ENCODE assay signal across 8 cellular contexts in genomic region chr16:11742536-11743307, GRCh38. TPM values are rescaled to one million over a fixed set of nuclear protein-coding genes. Genes with fewer than 3 reads are reported as not detected.
DNase-seq lines count a peak whose midpoint lies in the region; ATAC-seq, FAIRE-seq and TF ChIP-seq lines count a peak whose summit lies in the region.

TSS of gene TXNDC11 (minus strand) at chr16:11742857. CDS start at chr16:11742730, 127 bp downstream.

- TF ChIP-seq CTCF in WI38 (IDR thresholded peaks at IDR 0.05; ENCODE audit: low read depth, low read length) (no peak), bronchial epithelial cell (IDR thresholded peaks at IDR 0.05; ENCODE audit: insufficient read depth, low read length, severe bottlenecking) (no peak), smooth muscle cell (IDR thresholded peaks at IDR 0.05; ENCODE audit: borderline replicate concordance, insufficient read depth, poor library complexity, severe bottlenecking) (no peak)

- peaks cover 42% of the 10 kb centered on the region for H4K20me1 ChIP-seq in smooth muscle cell (ENCODE audit: low read depth)

- H3K36me3 ChIP-seq in bronchial epithelial cell (ENCODE audit: control insufficient read depth, insufficient read depth, low read length) (peaks cover 1% of the 10 kb centered on the region), smooth muscle cell (ENCODE audit: low read depth) (no peaks in the 10 kb centered on the region)

- H2AFZ ChIP-seq in smooth muscle cell (ENCODE audit: low read depth), result peak within 1 kb of the TSS; percentile 40

- DNase-seq in ACHN (peak; percentile 99), NCI-H2227 (lab: John Stamatoyannopoulos, UW; ENCODE audit: unreplicated experiment) (peak; percentile 99), bronchial epithelial cell (ENCODE audit: low read depth) (peak; percentile 93), iPS-NIHi11 (ENCODE audit: low spot score) (peak; percentile 97), smooth muscle cell (lab: John Stamatoyannopoulos, UW; ENCODE audit: unreplicated experiment) (peak; percentile 97)

- peaks cover 11% of the 10 kb centered on the region for H3F3A ChIP-seq in smooth muscle cell (ENCODE audit: low read depth)

- no peaks in the 10 kb centered on the region for H3K27me3 ChIP-seq in bronchial epithelial cell (ENCODE audit: control insufficient read depth, insufficient read depth, low read length)
- no peaks in the 10 kb centered on the region for H3K27me3 ChIP-seq in smooth muscle cell (ENCODE audit: low read depth)

- H3K4me3 ChIP-seq in WI38 (ENCODE audit: low read depth, low read length), result peak within 1 kb of the TSS; percentile 94
- peak within 1 kb of the TSS; percentile 98 for H3K4me3 ChIP-seq in bronchial epithelial cell (ENCODE audit: low read depth, low read length)
- H3K4me3 ChIP-seq in smooth muscle cell, result peak within 1 kb of the TSS; percentile 92

- H3K9me3 ChIP-seq in smooth muscle cell (replicated peaks; ENCODE audit: low read depth), result no peaks in the 10 kb centered on the region

- no peak for FAIRE-seq in bronchial epithelial cell (lab: Jason Lieb, UNC)

- peak within 1 kb of the TSS; percentile 93 for H3K9ac ChIP-seq in smooth muscle cell (ENCODE audit: low read depth)

- peak within 1 kb of the TSS; percentile 75 for H3K27ac ChIP-seq in smooth muscle cell (ENCODE audit: low read depth)

- H3K79me2 ChIP-seq in smooth muscle cell (ENCODE audit: low read depth), result peaks cover 47% of the 10 kb centered on the region

- peak within 1 kb of the TSS; percentile 98 for H3K4me2 ChIP-seq in smooth muscle cell

- ATAC-seq in GM18873 (IDR thresholded peaks at IDR 0.05; ENCODE audit: low FRiP score, unreplicated experiment) (peak; percentile 88), HG03139 (IDR thresholded peaks at IDR 0.05; ENCODE audit: unreplicated experiment) (peak; percentile 89)

- under 1% methylated on average over 72 of the region's 96 CpGs for WGBS in smooth muscle cell (ENCODE audit: low lambda C conversion rate)

- H3K4me1 ChIP-seq in smooth muscle cell (ENCODE audit: low read depth), result peaks cover 8% of the 10 kb centered on the region

- in situ Hi-C loops in ACHN (cut with HindIII; ENCODE audit: low pct_ligation_motif_present, low pct_unique_long_range_greater_than_20kb, low sequenced_read_pairs), result no loop called here

RNA-seq across cellular contexts. Expression of gene TXNDC11, which starts in this region (rescaled TPM):
- total RNA-seq in bronchial epithelial cell (29.4 and 35.8 TPM in 2 replicates), smooth muscle cell (30.8 and 31.1 TPM in 2 replicates)
- 27.3 and 27.9 TPM in 2 replicates for polyA plus RNA-seq in smooth muscle cell

Comparison
In these comparisons a context has a peak if more than half of its experiments do, and no peak if none do; other contexts are left out.
1. Peak in every context shown above with its lines: DNase-seq, ATAC-seq, H3K4me3 ChIP-seq and H3K27ac ChIP-seq.